Comparison of ENCODE assay signal across 17 cellular contexts in the genomic region with DNA sequence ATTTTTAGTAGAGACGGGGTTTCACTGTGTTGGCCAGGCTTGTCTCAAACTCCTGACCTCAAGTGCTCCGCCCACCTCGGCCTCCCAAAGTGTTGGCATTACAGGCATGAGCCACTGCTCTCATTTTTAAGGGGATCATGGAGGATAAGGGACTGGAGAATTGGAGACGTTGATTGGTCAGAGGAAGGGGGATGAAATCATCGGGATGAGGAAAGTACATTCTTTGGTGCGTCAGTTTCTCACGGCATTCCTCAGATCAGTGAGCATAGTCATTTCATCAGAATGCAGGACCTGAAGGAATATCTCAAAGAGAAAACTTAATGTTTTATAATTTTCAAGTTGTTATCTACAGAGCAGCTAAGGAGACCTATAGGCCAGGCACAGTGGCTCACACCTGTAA.
DNase-seq lines count a peak whose midpoint lies in the region; ATAC-seq and FAIRE-seq lines count a peak whose summit lies in the region.
"Had no signal": no experiment of that assay in that cellular context is flagged by ENCODE, and none has a peak within 500 bp of the region (broad histone marks: within the 10 kb centered on the region; RNA-seq: fewer than 3 reads in every experiment).

No MANE protein-coding gene starts in this region.

- peak; percentile 96 for DNase-seq in HCEC 1CT
- peak; percentile 87 for DNase-seq in amniotic stem cell (lab: John Stamatoyannopoulos, UW)
- peak; percentile 44 for DNase-seq in glomerular visceral epithelial cell (ENCODE audit: extremely low spot score)
- peak; percentile 57 for DNase-seq in urothelium cell line (ENCODE audit: low spot score)
- DNase-seq: activated CD4-positive, alpha-beta T cell treated with anti-CD3 and anti-CD28 coated beads, Interleukin-2, amount 50 U/mL, for 48 hours; activated naive CD4-positive, alpha-beta T cell treated with anti-CD3 and anti-CD28 coated beads for 36 hours; head of caudate nucleus; naive thymus-derived CD4-positive, alpha-beta T cell; NCI-H1105; NCI-H2107; NCI-H526; SIG-M5; stimulated activated CD8-positive, alpha-beta memory T cell treated with anti-CD3 and anti-CD28 coated beads, Interleukin-4, amount 100 ng/mL, for 48 hours had no signal

- FAIRE-seq in urothelium cell line (lab: Jason Lieb, UNC): no peak
- FAIRE-seq: islet of Langerhans had no signal

- ATAC-seq in HG03039 (IDR thresholded peaks at IDR 0.05; ENCODE audit: unreplicated experiment) (no peak), GM19395 (IDR thresholded peaks at IDR 0.05; ENCODE audit: unreplicated experiment) (no peak), HG02973 (IDR thresholded peaks at IDR 0.05; ENCODE audit: unreplicated experiment) (no peak)
- ATAC-seq: naive thymus-derived CD4-positive, alpha-beta T cell had no signal

Comparison
In these comparisons a context has a peak if more than half of its experiments do, and no peak if none do; other contexts are left out.
1. DNase-seq: peak in every context shown above with its lines; median percentile 96 in HCEC 1CT; 87 in amniotic stem cell; 57 in urothelium cell line; 44 in glomerular visceral epithelial cell.